1 cellular context compared by ENCODE assay signal in genomic region chr19:12867120-12868099, GRCh38.
TF ChIP-seq lines count a peak whose summit lies in the region.

No MANE protein-coding gene starts in this region.

TF ChIP-seq in K562, 482 proteins besides CTCF, POLR2A, EP300 and RAD21 (continued from another document and continues in another):
- TF ChIP-seq SUPT5H (IDR thresholded peaks at IDR 0.05) (no peak), E2F8 (IDR thresholded peaks at IDR 0.05; ENCODE audit: low read depth, partially characterized antibody) (no peak), CBX3 (IDR thresholded peaks at IDR 0.05; ENCODE audit: borderline replicate concordance in 1 of 2, low read length in 2 of 2) (no peak), ELF2 (CRISPR knock-in tag; IDR thresholded peaks at IDR 0.05) (no peak), YBX1 (IDR thresholded peaks at IDR 0.05) (no peak), HNRNPLL (IDR thresholded peaks at IDR 0.05; ENCODE audit: low read depth, low read length, poor library complexity, severe bottlenecking) (peak; percentile 29), ZNF324 (CRISPR knock-in tag; IDR thresholded peaks at IDR 0.05) (no peak), HMGN3 (IDR thresholded peaks at IDR 0.05; ENCODE audit: borderline replicate concordance, extremely low read depth, insufficient read length, low read depth, low read length) (peak; percentile 48), HDAC1 (IDR thresholded peaks at IDR 0.05) (peak in 1 of 2 experiments; percentile 80; a peak in 1 of 4 replicates), PHF20 (IDR thresholded peaks at IDR 0.05; ENCODE audit: partially characterized antibody) (peak; percentile 38), ZNF696 (CRISPR knock-in tag; conservative IDR thresholded peaks at IDR 0.05) (no peak), RNF219 (CRISPR knock-in tag; IDR thresholded peaks at IDR 0.05) (no peak), ZNF778 (CRISPR knock-in tag; IDR thresholded peaks at IDR 0.05) (no peak), HDGF (IDR thresholded peaks at IDR 0.05) (0 out of 2 replicates have a peak, but pooled peaks have one; percentile 31), ELK1 (CRISPR knock-in tag; IDR thresholded peaks at IDR 0.05) (no peak), CEBPG (CRISPR knock-in tag; IDR thresholded peaks at IDR 0.05) (no peak), CEBPG (tag; conservative IDR thresholded peaks at IDR 0.05 in 1 of 2, IDR thresholded peaks at IDR 0.05 in 1 of 2) (no peak), CBX1 (IDR thresholded peaks at IDR 0.05; ENCODE audit: low read depth) (peak; percentile 53; the same call in 1 of the 2 replicates), TFAM (CRISPR knock-in tag; conservative IDR thresholded peaks at IDR 0.05) (no peak), MTA3 (IDR thresholded peaks at IDR 0.05; ENCODE audit: borderline replicate concordance) (0 out of 2 replicates have a peak, but pooled peaks have one; percentile 45), RBFOX2 (IDR thresholded peaks at IDR 0.05; ENCODE audit: low read depth, low read length) (peak; percentile 67), KDM5B (IDR thresholded peaks at IDR 0.05; ENCODE audit: insufficient replicate concordance, low read depth, low read length) (peak; percentile 32), NFATC3 (IDR thresholded peaks at IDR 0.05) (no peak), ZFX (CRISPR knock-in tag; IDR thresholded peaks at IDR 0.05) (peak; percentile 29), SMC3 (conservative IDR thresholded peaks at IDR 0.05; ENCODE audit: insufficient read depth, low read depth, low read length) (0 out of 2 replicates have a peak, but pooled peaks have one; percentile 3), KLF10 (CRISPR knock-in tag; IDR thresholded peaks at IDR 0.05) (no peak), CHCHD3 (CRISPR knock-in tag; IDR thresholded peaks at IDR 0.05) (no peak), PTBP1 (IDR thresholded peaks at IDR 0.05; ENCODE audit: low read depth, low read length) (no peak), EGR1 (conservative IDR thresholded peaks at IDR 0.05) (0 out of 2 replicates have a peak, but pooled peaks have one; percentile 40), VEZF1 (CRISPR knock-in tag; IDR thresholded peaks at IDR 0.05) (peak; percentile 61; the same call in 1 of the 2 replicates), ZFP36 (IDR thresholded peaks at IDR 0.05; ENCODE audit: low read depth, low read length, partially characterized antibody) (no peak), CXXC5 (CRISPR knock-in tag; IDR thresholded peaks at IDR 0.05) (peak; percentile 33; the same call in 1 of the 2 replicates), GABPB2 (CRISPR knock-in tag; conservative IDR thresholded peaks at IDR 0.05) (no peak), UBTF (IDR thresholded peaks at IDR 0.05; ENCODE audit: borderline replicate concordance in 1 of 2, low read depth in 2 of 2, low read length in 2 of 2) (0 out of 4 replicates have a peak, but pooled peaks of 1 of the 2 experiments have one; percentile 26), HCFC1 (IDR thresholded peaks at IDR 0.05; ENCODE audit: low read depth, low read length) (0 out of 2 replicates have a peak, but pooled peaks have one; percentile 11), CREM (IDR thresholded peaks at IDR 0.05; ENCODE audit: low read depth) (0 out of 2 replicates have a peak, but pooled peaks have one; percentile 13), L3MBTL2 (IDR thresholded peaks at IDR 0.05) (peak; percentile 55; the same call in 1 of the 2 replicates), SMAD1 (IDR thresholded peaks at IDR 0.05; ENCODE audit: low read depth, low read length, partially characterized antibody) (no peak), CREB1 (IDR thresholded peaks at IDR 0.05) (no peak), CREB1 (CRISPR knock-in tag; IDR thresholded peaks at IDR 0.05) (no peak), RCOR1 (IDR thresholded peaks at IDR 0.05; ENCODE audit: borderline replicate concordance in 1 of 2, low read depth in 2 of 2, low read length in 2 of 2) (peak in 1 of 2 experiments; percentile 6; a peak in 1 of 4 replicates), FOXA1 (IDR thresholded peaks at IDR 0.05; ENCODE audit: borderline replicate concordance) (no peak), PRPF4 (IDR thresholded peaks at IDR 0.05; ENCODE audit: insufficient read depth, low read depth, low read length, poor library complexity, severe bottlenecking) (no peak), MTA1 (IDR thresholded peaks at IDR 0.05; ENCODE audit: borderline replicate concordance) (no peak), MAZ (CRISPR knock-in tag; conservative IDR thresholded peaks at IDR 0.05 in 1 of 2, IDR thresholded peaks at IDR 0.05 in 1 of 2) (peak; percentile 77 to 84; a peak in 2 of 4 replicates), RUNX1 (IDR thresholded peaks at IDR 0.05; ENCODE audit: low read depth) (no peak), ATF7 (IDR thresholded peaks at IDR 0.05) (peak; percentile 47; the same call in 1 of the 2 replicates), COPS2 (conservative IDR thresholded peaks at IDR 0.05) (no peak), YY1 (IDR thresholded peaks at IDR 0.05; ENCODE audit: borderline replicate concordance in 1 of 3, control insufficient read depth in 1 of 3, extremely low read depth in 1 of 3, insufficient read depth in 3 of 3, insufficient read length in 1 of 3, insufficient replicate concordance in 2 of 3, low read depth in 1 of 3, low read length in 2 of 3) (peak; percentile 38 to 88 (median 61))
- TF ChIP-seq, protein P1, sequence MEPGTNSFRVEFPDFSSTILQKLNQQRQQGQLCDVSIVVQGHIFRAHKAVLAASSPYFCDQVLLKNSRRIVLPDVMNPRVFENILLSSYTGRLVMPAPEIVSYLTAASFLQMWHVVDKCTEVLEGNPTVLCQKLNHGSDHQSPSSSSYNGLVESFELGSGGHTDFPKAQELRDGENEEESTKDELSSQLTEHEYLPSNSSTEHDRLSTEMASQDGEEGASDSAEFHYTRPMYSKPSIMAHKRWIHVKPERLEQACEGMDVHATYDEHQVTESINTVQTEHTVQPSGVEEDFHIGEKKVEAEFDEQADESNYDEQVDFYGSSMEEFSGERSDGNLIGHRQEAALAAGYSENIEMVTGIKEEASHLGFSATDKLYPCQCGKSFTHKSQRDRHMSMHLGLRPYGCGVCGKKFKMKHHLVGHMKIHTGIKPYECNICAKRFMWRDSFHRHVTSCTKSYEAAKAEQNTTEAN (CRISPR knock-in tag; IDR thresholded peaks at IDR 0.05) = no peak
- TF ChIP-seq, protein P2, sequence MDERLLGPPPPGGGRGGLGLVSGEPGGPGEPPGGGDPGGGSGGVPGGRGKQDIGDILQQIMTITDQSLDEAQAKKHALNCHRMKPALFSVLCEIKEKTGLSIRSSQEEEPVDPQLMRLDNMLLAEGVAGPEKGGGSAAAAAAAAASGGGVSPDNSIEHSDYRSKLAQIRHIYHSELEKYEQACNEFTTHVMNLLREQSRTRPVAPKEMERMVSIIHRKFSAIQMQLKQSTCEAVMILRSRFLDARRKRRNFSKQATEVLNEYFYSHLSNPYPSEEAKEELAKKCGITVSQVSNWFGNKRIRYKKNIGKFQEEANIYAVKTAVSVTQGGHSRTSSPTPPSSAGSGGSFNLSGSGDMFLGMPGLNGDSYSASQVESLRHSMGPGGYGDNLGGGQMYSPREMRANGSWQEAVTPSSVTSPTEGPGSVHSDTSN (CRISPR knock-in tag; IDR thresholded peaks at IDR 0.05; ENCODE audit: low read depth) = no peak
- TF ChIP-seq, protein P2 (tag; conservative IDR thresholded peaks at IDR 0.05; ENCODE audit: low read depth) = no peak
- TF ChIP-seq, protein P3, sequence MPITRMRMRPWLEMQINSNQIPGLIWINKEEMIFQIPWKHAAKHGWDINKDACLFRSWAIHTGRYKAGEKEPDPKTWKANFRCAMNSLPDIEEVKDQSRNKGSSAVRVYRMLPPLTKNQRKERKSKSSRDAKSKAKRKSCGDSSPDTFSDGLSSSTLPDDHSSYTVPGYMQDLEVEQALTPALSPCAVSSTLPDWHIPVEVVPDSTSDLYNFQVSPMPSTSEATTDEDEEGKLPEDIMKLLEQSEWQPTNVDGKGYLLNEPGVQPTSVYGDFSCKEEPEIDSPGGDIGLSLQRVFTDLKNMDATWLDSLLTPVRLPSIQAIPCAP (CRISPR knock-in tag; IDR thresholded peaks at IDR 0.05; ENCODE audit: borderline replicate concordance) = no peak
- TF ChIP-seq, protein P4, sequence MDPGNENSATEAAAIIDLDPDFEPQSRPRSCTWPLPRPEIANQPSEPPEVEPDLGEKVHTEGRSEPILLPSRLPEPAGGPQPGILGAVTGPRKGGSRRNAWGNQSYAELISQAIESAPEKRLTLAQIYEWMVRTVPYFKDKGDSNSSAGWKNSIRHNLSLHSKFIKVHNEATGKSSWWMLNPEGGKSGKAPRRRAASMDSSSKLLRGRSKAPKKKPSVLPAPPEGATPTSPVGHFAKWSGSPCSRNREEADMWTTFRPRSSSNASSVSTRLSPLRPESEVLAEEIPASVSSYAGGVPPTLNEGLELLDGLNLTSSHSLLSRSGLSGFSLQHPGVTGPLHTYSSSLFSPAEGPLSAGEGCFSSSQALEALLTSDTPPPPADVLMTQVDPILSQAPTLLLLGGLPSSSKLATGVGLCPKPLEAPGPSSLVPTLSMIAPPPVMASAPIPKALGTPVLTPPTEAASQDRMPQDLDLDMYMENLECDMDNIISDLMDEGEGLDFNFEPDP (CRISPR knock-in tag; IDR thresholded peaks at IDR 0.05) = no peak
